22 cellular contexts compared by ENCODE assay signal in the genomic region with DNA sequence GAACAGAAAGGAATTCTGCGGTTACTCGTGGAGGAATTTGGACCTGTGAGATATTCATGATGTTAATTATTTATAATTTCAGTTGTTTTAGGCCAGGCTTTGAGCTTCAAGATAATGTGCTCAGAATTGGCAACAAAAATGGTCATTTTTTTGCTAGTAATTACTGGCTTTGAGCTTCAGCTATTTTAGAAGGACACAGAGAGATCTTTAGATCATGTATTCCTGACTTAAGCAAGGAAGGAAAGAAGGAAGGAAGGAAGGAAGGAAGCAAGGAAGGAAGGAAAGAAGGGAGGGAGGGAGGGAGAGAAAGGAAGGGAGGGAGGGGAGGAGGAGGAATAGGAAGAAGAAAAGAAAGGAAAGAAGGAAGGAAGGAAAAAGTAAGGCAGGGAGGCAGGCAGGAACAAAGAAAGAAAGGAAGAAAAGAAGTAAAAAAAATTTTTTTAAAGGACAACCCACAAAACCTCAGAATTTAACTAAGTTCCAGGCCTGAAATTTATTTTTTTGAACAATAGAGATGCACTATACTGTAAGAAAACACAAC.
DNase-seq lines count a peak whose midpoint lies in the region; ATAC-seq and TF ChIP-seq lines count a peak whose summit lies in the region.
"Had no signal": no experiment of that assay in that cellular context is flagged by ENCODE, and none has a peak within 500 bp of the region (broad histone marks: within the 10 kb centered on the region; RNA-seq: fewer than 3 reads in every experiment).

No MANE protein-coding gene starts in this region.

- TF ChIP-seq POLR2A in vagina (IDR thresholded peaks at IDR 0.05): no peak

- H3K36me3 ChIP-seq in left ventricle myocardium inferior (no peaks in the 10 kb centered on the region), hepatocyte (replicated peaks; ENCODE audit: insufficient read depth, low read depth) (no peaks in the 10 kb centered on the region), parathyroid adenoma (ENCODE audit: control insufficient read depth, insufficient read depth, low read length) (no peaks in the 10 kb centered on the region), vagina (no peaks in the 10 kb centered on the region)

- intact Hi-C loops in left ventricle myocardium inferior (cut with micrococcal nuclease) (no loop called here), right cardiac atrium (cut with DNase I) (loop anchor here in 1 of 4 donors (5.0 kb wide), 1 partner anchor 281 kb away; no protein-coding TSS in a partner anchor), vagina (cut with DNase I) (loop anchor here (10.0 kb wide), 1 partner anchor 279 kb away; the partner anchor contains the start of gene KLF3)

- ATAC-seq in right cardiac atrium (no peak), HG03095 (IDR thresholded peaks at IDR 0.05; ENCODE audit: unreplicated experiment) (no peak)
- ATAC-seq: activated CD8-positive, alpha-beta T cell treated with anti-CD3 and anti-CD28 coated beads, Interleukin-2, amount 10 ng/mL, durations not matched to agents 7 days and 5 days; activated naive CD4-positive, alpha-beta T cell treated with anti-CD3 and anti-CD28 coated beads, Interleukin-2, amount 50 U/mL, for 72 hours; left ventricle myocardium superior; stimulated activated naive B cell treated with anti-CD40 and anti-IgM and Interleukin-4, amounts not matched to agents 10 μg/mL and 1 μg/mL and 100 μg/mL, for 72 hours had no signal

- no peaks in the 10 kb centered on the region for H3K27me3 ChIP-seq in left ventricle myocardium inferior (ENCODE audit: low read depth)
- no peaks in the 10 kb centered on the region for H3K27me3 ChIP-seq in right cardiac atrium (ENCODE audit: control insufficient read depth, insufficient read depth)
- H3K27me3 ChIP-seq in hepatocyte: no peaks in the 10 kb centered on the region
- H3K27me3 ChIP-seq in parathyroid adenoma (ENCODE audit: control insufficient read depth, insufficient read depth, low read length): no peaks in the 10 kb centered on the region
- no peaks in the 10 kb centered on the region for H3K27me3 ChIP-seq in vagina
- H3K27me3 ChIP-seq: testis had no signal

- no peaks in the 10 kb centered on the region for H3K9me2 ChIP-seq in hepatocyte (replicated peaks; ENCODE audit: insufficient read depth)

- H3K4me1 ChIP-seq in left ventricle myocardium inferior (peaks cover 46% of the 10 kb centered on the region), right cardiac atrium (ENCODE audit: control insufficient read depth, insufficient read depth, low read length) (peaks cover 10% of the 10 kb centered on the region), hepatocyte (ENCODE audit: insufficient read depth) (peaks cover 37% of the 10 kb centered on the region), parathyroid adenoma (peaks cover 23% of the 10 kb centered on the region), vagina (peaks cover 42% of the 10 kb centered on the region)

- TF ChIP-seq CTCF in left ventricle myocardium inferior (IDR thresholded peaks at IDR 0.05; ENCODE audit: borderline replicate concordance) (no peak), hepatocyte (IDR thresholded peaks at IDR 0.05; ENCODE audit: poor library complexity) (no peak), parathyroid adenoma (IDR thresholded peaks at IDR 0.05) (no peak), vagina (IDR thresholded peaks at IDR 0.05) (no peak)

- H3K27ac ChIP-seq in left ventricle myocardium inferior (replicated peaks) (peak overlapping the region; percentile 49), right cardiac atrium (ENCODE audit: low read length) (no peak overlapping the region), hepatocyte (peak overlapping the region; percentile 71), parathyroid adenoma (peak overlapping the region; percentile 24), vagina (peak overlapping the region; percentile 16)

- 48% methylated on average over 2 of the region's 2 CpGs for WGBS in right cardiac atrium
- 25% methylated on average over 2 of the region's 2 CpGs for WGBS in hepatocyte (ENCODE audit: low lambda C conversion rate, missing lambda C conversion rate)

- no peak overlapping the region for H3K4me3 ChIP-seq in left ventricle myocardium inferior
- H3K4me3 ChIP-seq in right cardiac atrium (ENCODE audit: low read length): no peak overlapping the region
- H3K4me3 ChIP-seq in hepatocyte: no peak overlapping the region
- no peak overlapping the region for H3K4me3 ChIP-seq in parathyroid adenoma (ENCODE audit: low read depth, low read length)
- no peak overlapping the region for H3K4me3 ChIP-seq in vagina
- H3K4me3 ChIP-seq: testis had no signal

- no peaks in the 10 kb centered on the region for H3K79me2 ChIP-seq in hepatocyte
- H3K79me2 ChIP-seq in parathyroid adenoma: no peaks in the 10 kb centered on the region

- H3K4me2 ChIP-seq in hepatocyte (peak overlapping the region; percentile 48), parathyroid adenoma (ENCODE audit: low read length) (no peak overlapping the region)

- H2AFZ ChIP-seq in hepatocyte (no peak overlapping the region), parathyroid adenoma (no peak overlapping the region)

- H3K9ac ChIP-seq in parathyroid adenoma: no peak overlapping the region

- no peaks in the 10 kb centered on the region for H4K20me1 ChIP-seq in hepatocyte (ENCODE audit: insufficient read depth, poor library complexity, severe bottlenecking)

- H3K9me3 ChIP-seq in left ventricle myocardium inferior (replicated peaks): peaks cover 11% of the 10 kb centered on the region
- H3K9me3 ChIP-seq in right cardiac atrium (ENCODE audit: control insufficient read depth, low read length): no peaks in the 10 kb centered on the region
- no peaks in the 10 kb centered on the region for H3K9me3 ChIP-seq in hepatocyte (ENCODE audit: low read depth)
- H3K9me3 ChIP-seq in parathyroid adenoma (ENCODE audit: control insufficient read depth, low read length): no peaks in the 10 kb centered on the region
- no peaks in the 10 kb centered on the region for H3K9me3 ChIP-seq in vagina
- H3K9me3 ChIP-seq: testis had no signal

- DNase-seq in left ventricle myocardium inferior (no peak), right cardiac atrium (no peak), hepatocyte (ENCODE audit: low spot score) (no peak), vagina (ENCODE audit: extremely low spot score in 2 of 2) (no peak), NCI-H1417 treated with DMSO at 0.1 percent for 48 hours (lab: John Stamatoyannopoulos, UW) (no peak), NCI-H1105 (lab: John Stamatoyannopoulos, UW) (no peak)
- DNase-seq: activated CD8-positive, alpha-beta T cell treated with anti-CD3 and anti-CD28 coated beads, Interleukin-2, amount 10 ng/mL, durations not matched to agents 7 days and 5 days; activated T-cell treated with anti-CD3 and anti-CD28 coated beads for 4 hours; aorta; CD8-positive, alpha-beta memory T cell; cortex of kidney; GDM1; hippocampal formation; left ventricle myocardium superior; NCI-H2081; NCI-H226; stimulated activated CD4-positive, alpha-beta T cell treated with anti-CD3 and anti-CD28 coated beads, Interleukin-15, amount 100 ng/mL, for 24 hours; stimulated activated naive B cell treated with anti-CD40 and anti-IgM and Interleukin-4, amounts not matched to agents 10 μg/mL and 1 μg/mL and 100 μg/mL, for 72 hours; testis had no signal
